8 cellular contexts compared by ENCODE assay signal in the genomic region with DNA sequence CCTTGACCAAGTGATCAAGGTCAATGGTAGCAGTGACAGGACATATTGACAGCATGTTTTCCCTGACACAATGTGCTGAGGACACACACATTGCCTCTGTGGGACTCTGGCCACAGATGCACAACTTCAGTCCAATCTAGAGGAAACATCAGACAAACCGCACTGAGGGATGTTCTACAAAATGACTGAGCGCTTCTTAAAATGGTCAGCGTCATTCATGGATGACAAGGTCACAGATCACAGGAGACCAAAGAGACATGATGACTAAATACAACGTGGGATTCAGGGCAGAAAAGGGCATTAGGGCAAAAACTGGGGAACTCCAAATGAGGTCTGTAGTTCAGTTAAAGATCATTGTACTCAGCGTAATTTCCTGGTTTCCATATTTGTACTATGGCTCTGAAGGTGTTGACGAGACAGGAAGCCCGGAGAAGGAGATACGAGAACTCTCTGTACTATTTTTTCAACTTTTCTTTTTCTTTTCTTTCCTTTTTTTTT. TPM values are rescaled to one million over a fixed set of nuclear protein-coding genes. Genes with fewer than 3 reads are reported as not detected.
DNase-seq lines count a peak whose midpoint lies in the region; ATAC-seq and TF ChIP-seq lines count a peak whose summit lies in the region.

No MANE protein-coding gene starts in this region.

- DNase-seq in stimulated activated CD4-positive, alpha-beta T cell treated with anti-CD3 and anti-CD28 coated beads, Interleukin-15, amount 100 ng/mL, for 24 hours, result peak; percentile 63
- no peak for DNase-seq in stimulated activated CD4-positive, alpha-beta T cell treated with anti-CD3 and anti-CD28 coated beads, Interleukin-12 subunit alpha, Interleukin-12 subunit beta, amount 100 ng/mL, for 4 hours
- DNase-seq in activated naive CD4-positive, alpha-beta T cell treated with anti-CD3 and anti-CD28 coated beads for 36 hours, result peak; percentile 78
- DNase-seq in right atrium auricular region (ENCODE audit: low spot score) (no peak), caudate nucleus (lab: John Stamatoyannopoulos, UW) (no peak), body of pancreas (no peak), osteocyte (ENCODE audit: extremely low spot score, unreplicated experiment) (no peak)

- H3K27me3 ChIP-seq in right atrium auricular region (no peaks in the 10 kb centered on the region), body of pancreas (no peaks in the 10 kb centered on the region)

- no peak for TF ChIP-seq POLR2A in body of pancreas (IDR thresholded peaks at IDR 0.05)

- H3K4me3 ChIP-seq in right atrium auricular region, result no peak overlapping the region
- H3K4me3 ChIP-seq in body of pancreas, result no peak overlapping the region

- ATAC-seq in HG03575 (IDR thresholded peaks at IDR 0.05; ENCODE audit: extremely low read depth, insufficient number of reproducible peaks, low FRiP score, unreplicated experiment) (peak; percentile 60), body of pancreas (no peak)

- H3K4me3 Mint-ChIP-seq in activated naive CD4-positive, alpha-beta T cell treated with anti-CD3 and anti-CD28 coated beads for 36 hours, result peak overlapping the region; percentile 75
- H3K4me3 Mint-ChIP-seq in osteocyte (ENCODE audit: unreplicated experiment), result no peak overlapping the region

- H3K36me3 ChIP-seq in right atrium auricular region (no peaks in the 10 kb centered on the region), body of pancreas (replicated peaks in 1 of 2; ENCODE audit: insufficient read depth in 1 of 2, low read depth in 2 of 2) (no peaks in the 10 kb centered on the region)

- WGBS in body of pancreas, 2 donors, result 70 to 80% methylated on average over 8 of the region's 8 CpGs

- H3K27ac ChIP-seq in right atrium auricular region (no peak overlapping the region), caudate nucleus (ENCODE audit: low read depth, low read length) (no peak overlapping the region), body of pancreas (peak overlapping the region in 1 of 4 donors; percentile 17)

- TF ChIP-seq CTCF in right atrium auricular region (IDR thresholded peaks at IDR 0.05) (no peak), body of pancreas (IDR thresholded peaks at IDR 0.05) (no peak), osteocyte (IDR thresholded peaks at IDR 0.05) (no peak)

- no peaks in the 10 kb centered on the region for H3K9me3 Mint-ChIP-seq in activated naive CD4-positive, alpha-beta T cell treated with anti-CD3 and anti-CD28 coated beads for 36 hours
- no peaks in the 10 kb centered on the region for H3K9me3 Mint-ChIP-seq in osteocyte (ENCODE audit: unreplicated experiment)

- no peaks in the 10 kb centered on the region for H3K4me1 ChIP-seq in right atrium auricular region
- H3K4me1 ChIP-seq in body of pancreas, result peaks cover 4% of the 10 kb centered on the region

- H3K27me3 Mint-ChIP-seq in activated naive CD4-positive, alpha-beta T cell treated with anti-CD3 and anti-CD28 coated beads for 36 hours (ENCODE audit: low read depth), result no peaks in the 10 kb centered on the region
- H3K27me3 Mint-ChIP-seq in osteocyte (ENCODE audit: unreplicated experiment), result no peaks in the 10 kb centered on the region

- CTCF ChIA-PET in activated naive CD4-positive, alpha-beta T cell treated with anti-CD3 and anti-CD28 coated beads for 36 hours (lab: Charles Lee), result no interaction called here

- peaks cover 85% of the 10 kb centered on the region for H3K4me1 Mint-ChIP-seq in activated naive CD4-positive, alpha-beta T cell treated with anti-CD3 and anti-CD28 coated beads for 36 hours (ENCODE audit: low read depth)
- H3K4me1 Mint-ChIP-seq in osteocyte (ENCODE audit: unreplicated experiment), result peaks cover 2% of the 10 kb centered on the region

- peak overlapping the region; percentile 100 for H3K27ac Mint-ChIP-seq in activated naive CD4-positive, alpha-beta T cell treated with anti-CD3 and anti-CD28 coated beads for 36 hours
- H3K27ac Mint-ChIP-seq in osteocyte (ENCODE audit: unreplicated experiment), result no peak overlapping the region

- peaks cover 13% of the 10 kb centered on the region for H3K36me3 Mint-ChIP-seq in activated naive CD4-positive, alpha-beta T cell treated with anti-CD3 and anti-CD28 coated beads for 36 hours (ENCODE audit: low read depth)
- no peaks in the 10 kb centered on the region for H3K36me3 Mint-ChIP-seq in osteocyte (ENCODE audit: unreplicated experiment)

- no peaks in the 10 kb centered on the region for H3K9me3 ChIP-seq in right atrium auricular region
- no peaks in the 10 kb centered on the region for H3K9me3 ChIP-seq in body of pancreas

- intact Hi-C loops in activated naive CD4-positive, alpha-beta T cell treated with anti-CD3 and anti-CD28 coated beads for 36 hours (cut with micrococcal nuclease), result loop anchor here (1.0 to 5.0 kb wide), 11 partner anchors 8 to 269 kb away; a partner anchor contains a TSS
- intact Hi-C loops in body of pancreas (cut with DNase I), result no loop called here

RNA-seq across cellular contexts. Expression of a gene that starts 20.6 kb away (rescaled TPM):
- total RNA-seq in activated naive CD4-positive, alpha-beta T cell treated with anti-CD3 and anti-CD28 coated beads for 36 hours, result 10 to 100 TPM; 13.5 to 17.5 TPM
- total RNA-seq in right atrium auricular region, result not detected
- 1 to 10 TPM; 1.6 to 8.2 TPM for total RNA-seq in body of pancreas
- total RNA-seq in osteocyte, result 0.46 and 0.52 TPM in 2 replicates

RNA-seq across cellular contexts. Expression of a gene that starts 30.2 kb away (rescaled TPM):
- 10 to 100 TPM; 20.2 to 20.7 TPM for total RNA-seq in activated naive CD4-positive, alpha-beta T cell treated with anti-CD3 and anti-CD28 coated beads for 36 hours
- total RNA-seq in right atrium auricular region (1 to 10 TPM in 1 of 2 donors, under 1 TPM in 1; 0.89 to 3.1 TPM), body of pancreas (10 to 100 TPM; 14.3 to 20.8 TPM), osteocyte (6.8 and 7.4 TPM in 2 replicates)

RNA-seq across cellular contexts. Expression of a gene that starts 45.6 kb away (rescaled TPM):
- 10 to 100 TPM; 38.7 to 40.6 TPM for total RNA-seq in activated naive CD4-positive, alpha-beta T cell treated with anti-CD3 and anti-CD28 coated beads for 36 hours
- total RNA-seq in right atrium auricular region (1 to 10 TPM; 2.3 to 4.9 TPM), body of pancreas (10 to 100 TPM in 1 of 2 donors, 1 to 10 TPM in 1; 3.6 to 20.1 TPM), osteocyte (10.5 and 12.0 TPM in 2 replicates)

RNA-seq across cellular contexts. Expression of a gene that starts 59.8 kb away (rescaled TPM):
- under 1 TPM; 0.14 to 0.22 TPM for total RNA-seq in activated naive CD4-positive, alpha-beta T cell treated with anti-CD3 and anti-CD28 coated beads for 36 hours
- total RNA-seq in right atrium auricular region (under 1 TPM; 0.19 to 0.24 TPM), body of pancreas (under 1 TPM in 1 of 2 donors, not detected in 1; 0.66 TPM), osteocyte (0.63 and 1.1 TPM in 2 replicates)

Comparison
In these comparisons a context has a peak if more than half of its experiments do, and no peak if none do; other contexts are left out.
1. DNase-seq: peak in stimulated activated CD4-positive, alpha-beta T cell treated with anti-CD3 and anti-CD28 coated beads, Interleukin-15, amount 100 ng/mL, for 24 hours (single experiment) and activated naive CD4-positive, alpha-beta T cell treated with anti-CD3 and anti-CD28 coated beads for 36 hours (single experiment); none in stimulated activated CD4-positive, alpha-beta T cell treated with anti-CD3 and anti-CD28 coated beads, Interleukin-12 subunit alpha, Interleukin-12 subunit beta, amount 100 ng/mL, for 4 hours (single experiment), right atrium auricular region (single experiment), caudate nucleus (0 of 61), body of pancreas (0 of 4) and osteocyte (single experiment).